In genomic region chr12:6942331-6942665, GRCh38 we compare ENCODE assay signal across 8 cellular contexts. TPM values are rescaled to one million over a fixed set of nuclear protein-coding genes. Genes with fewer than 3 reads are reported as not detected.
DNase-seq lines count a peak whose midpoint lies in the region; ATAC-seq and TF ChIP-seq lines count a peak whose summit lies in the region.
"Had no signal": no experiment of that assay in that cellular context is flagged by ENCODE, and none has a peak within 500 bp of the region (broad histone marks: within the 10 kb centered on the region; RNA-seq: fewer than 3 reads in every experiment).

No MANE protein-coding gene starts in this region.

- H3K4me3 ChIP-seq in fibroblast of lung (replicated peaks in 1 of 4; ENCODE audit: control extremely low read depth in 1 of 4, insufficient read depth in 1 of 4, low read depth in 3 of 4, low read length in 4 of 4) = no peak overlapping the region
- no peak overlapping the region for H3K4me3 ChIP-seq in thoracic aorta

- H2AFZ ChIP-seq in fibroblast of lung (ENCODE audit: low read length) = no peak overlapping the region

- H3K79me2 ChIP-seq in fibroblast of lung (ENCODE audit: control insufficient read depth, insufficient read depth, low read length) = peaks cover 2% of the 10 kb centered on the region

- H3K9me3 ChIP-seq in fibroblast of lung (ENCODE audit: control insufficient read depth, insufficient read depth, low read depth, low read length) (no peaks in the 10 kb centered on the region), thoracic aorta (no peaks in the 10 kb centered on the region)

- TF ChIP-seq CTCF in fibroblast of lung (conservative IDR thresholded peaks at IDR 0.05 in 1 of 2, IDR thresholded peaks at IDR 0.05 in 1 of 2; ENCODE audit: low read depth in 1 of 2, low read length in 2 of 2) = no peak
- no peak for TF ChIP-seq CTCF in thoracic aorta (IDR thresholded peaks at IDR 0.05)

- no peak overlapping the region for H3K27ac ChIP-seq in fibroblast of lung (ENCODE audit: insufficient read depth, low read length)
- H3K27ac ChIP-seq in thoracic aorta = peak overlapping the region; percentile 95 to 99

- H3K4me1 ChIP-seq in fibroblast of lung (ENCODE audit: control insufficient read depth, extremely low read depth, insufficient read depth, low read length) (peaks cover 21% of the 10 kb centered on the region), thoracic aorta (ENCODE audit: control insufficient read depth in 1 of 2, low read depth in 2 of 2) (peaks cover 28 to 44% of the 10 kb centered on the region in 2 donors)

- ATAC-seq in thoracic aorta (ENCODE audit: insufficient number of reproducible peaks, low FRiP score, low read depth) (no peak), GM19395 (IDR thresholded peaks at IDR 0.05; ENCODE audit: unreplicated experiment) (no peak)

- H3K36me3 ChIP-seq in fibroblast of lung (ENCODE audit: control insufficient read depth, insufficient read depth, low read length) = peaks cover 31% of the 10 kb centered on the region
- peaks cover 4% of the 10 kb centered on the region for H3K36me3 ChIP-seq in thoracic aorta

- no peaks in the 10 kb centered on the region for H4K20me1 ChIP-seq in fibroblast of lung (ENCODE audit: control insufficient read depth, extremely low read depth, insufficient read depth, low read length)

- DNase-seq in activated effector memory CD4-positive, alpha-beta T cell treated with anti-CD3 and anti-CD28 coated beads, Interleukin-2, amount 50 U/mL, for 16 hours = peak; percentile 61
- DNase-seq in activated effector memory CD4-positive, alpha-beta T cell treated with Interleukin-2 at 50 U/mL for 16 hours = no peak
- DNase-seq in fibroblast of lung (ENCODE audit: low read depth in 2 of 2) (peak; percentile 25 to 38), thoracic aorta (ENCODE audit: low spot score) (no peak), inferior parietal cortex (ENCODE audit: extremely low spot score) (no peak)
- DNase-seq: NCI-H524 had no signal

- no peak overlapping the region for H3K4me2 ChIP-seq in fibroblast of lung (ENCODE audit: extremely low read depth, insufficient read depth, low read length)

- H3K27me3 ChIP-seq in fibroblast of lung (ENCODE audit: control insufficient read depth, insufficient read depth, low read length) (no peaks in the 10 kb centered on the region), thoracic aorta (replicated peaks; ENCODE audit: insufficient read depth) (no peaks in the 10 kb centered on the region)

- no peak overlapping the region for H3K9ac ChIP-seq in fibroblast of lung (ENCODE audit: insufficient read depth, low read length)

RNA-seq across cellular contexts. Expression of gene RNU7-1, which starts 1.3 kb away (rescaled TPM):
- total RNA-seq in fibroblast of lung (not detected in 2 replicates), thoracic aorta (not detected)
- not detected in 2 replicates for polyA plus RNA-seq in fibroblast of lung
- polyA plus RNA-seq in fibroblast of lung (2012) = not detected in 2 replicates
- polyA minus RNA-seq in fibroblast of lung (ENCODE audit: low replicate concordance) = not detected in 2 replicates
- total RNA-seq: H4 had no signal

RNA-seq across cellular contexts. Expression of gene C12orf57, which starts 1.5 kb away (rescaled TPM):
- total RNA-seq in fibroblast of lung = 107 and 177 TPM in 2 replicates
- 172 and 220 TPM in 2 replicates for polyA plus RNA-seq in fibroblast of lung
- 181 and 214 TPM in 2 replicates for polyA plus RNA-seq in fibroblast of lung (2012)
- polyA minus RNA-seq in fibroblast of lung (ENCODE audit: low replicate concordance) = 60.1 and 67.8 TPM in 2 replicates
- total RNA-seq in thoracic aorta = 100 to 1,000 TPM; 370 to 416 TPM

RNA-seq across cellular contexts. Expression of gene PTPN6, which starts 8.9 kb away (rescaled TPM):
- total RNA-seq in fibroblast of lung (0.26 TPM in 1 of 2 replicates, not detected in the other), thoracic aorta (10 to 100 TPM; 19.0 to 24.0 TPM)
- polyA plus RNA-seq in fibroblast of lung = 0.06 TPM in 1 of 2 replicates, not detected in the other
- polyA plus RNA-seq in fibroblast of lung (2012) = not detected in 2 replicates
- polyA minus RNA-seq in fibroblast of lung (ENCODE audit: low replicate concordance) = 0.79 TPM in 1 of 2 replicates, not detected in the other
- total RNA-seq: H4 had no signal

RNA-seq across cellular contexts. Expression of gene ATN1, which starts 14.5 kb away (rescaled TPM):
- total RNA-seq in fibroblast of lung (8.2 and 21.5 TPM in 2 replicates), thoracic aorta (100 to 1,000 TPM; 109 to 163 TPM)
- 9.4 and 14.5 TPM in 2 replicates for polyA plus RNA-seq in fibroblast of lung
- polyA plus RNA-seq in fibroblast of lung (2012) = 65.1 and 76.2 TPM in 2 replicates
- polyA minus RNA-seq in fibroblast of lung (ENCODE audit: low replicate concordance) = 192 and 200 TPM in 2 replicates

RNA-seq across cellular contexts. Expression of gene ENO2, which starts 27.9 kb away (rescaled TPM):
- total RNA-seq in fibroblast of lung (20.3 TPM in 2 replicates), thoracic aorta (10 to 100 TPM; 53.6 to 57.9 TPM)
- 29.4 and 43.0 TPM in 2 replicates for polyA plus RNA-seq in fibroblast of lung
- polyA plus RNA-seq in fibroblast of lung (2012) = 29.0 and 41.2 TPM in 2 replicates
- 40.4 and 68.7 TPM in 2 replicates for polyA minus RNA-seq in fibroblast of lung (ENCODE audit: low replicate concordance)

Comparison
In these comparisons a context has a peak if more than half of its experiments do, and no peak if none do; other contexts are left out.
1. DNase-seq: peak in activated effector memory CD4-positive, alpha-beta T cell treated with anti-CD3 and anti-CD28 coated beads, Interleukin-2, amount 50 U/mL, for 16 hours (single experiment) and fibroblast of lung (2 of 2); none in activated effector memory CD4-positive, alpha-beta T cell treated with Interleukin-2 at 50 U/mL for 16 hours (single experiment), thoracic aorta (single experiment) and inferior parietal cortex (single experiment).
2. RNA of gene PTPN6, which starts 8.9 kb away (total RNA-seq): 19.0 to 24.0 TPM in thoracic aorta; 0.26 TPM in fibroblast of lung; every median in the first group is over 10 times any median in the second.